8 cellular contexts compared by ENCODE assay signal in genomic region chr16:13920510-13920818, GRCh38. TPM values are rescaled to one million over a fixed set of nuclear protein-coding genes. Genes with fewer than 3 reads are reported as not detected.
DNase-seq lines count a peak whose midpoint lies in the region; ATAC-seq, FAIRE-seq and TF ChIP-seq lines count a peak whose summit lies in the region.

No MANE protein-coding gene starts in this region.

- FAIRE-seq in endothelial cell of umbilical vein (lab: Jason Lieb, UNC): no peak

- no peaks in the 10 kb centered on the region for H4K20me1 ChIP-seq in endothelial cell of umbilical vein (replicated peaks; ENCODE audit: control insufficient read depth, extremely low read depth, insufficient read depth, low read length)

- H3K79me2 ChIP-seq in endothelial cell of umbilical vein (ENCODE audit: control insufficient read depth, insufficient read depth, low read length): peaks cover 11% of the 10 kb centered on the region

- BruUV-seq in Calu3 (replicated peaks; lab: Mats Ljungman, UMichigan) (no TSS peak), endothelial cell of umbilical vein (replicated peaks; lab: Mats Ljungman, UMichigan) (no TSS peak)

- H3K4me3 ChIP-seq in NT2/D1 (ENCODE audit: insufficient read length, low read depth) (peak overlapping the region; percentile 99), endothelial cell of umbilical vein (replicated peaks in 1 of 3; ENCODE audit: insufficient read depth in 1 of 3, low read depth in 1 of 3, low read length in 3 of 3) (peak overlapping the region; percentile 66 to 83 (median 67))

- peak overlapping the region; percentile 83 for H3K4me2 ChIP-seq in endothelial cell of umbilical vein (ENCODE audit: insufficient read depth, low read length)

- CTCF ChIA-PET in Calu3 (lab: Charles Lee): interaction anchor here (0.8 to 1.3 kb wide), 12 partner anchors 11 to 1722 kb away, joined by 3 to 15 read pairs (median 4); partner anchors contain the start of gene MARF1
- CTCF ChIA-PET in endothelial cell of umbilical vein (lab: Charles Lee): interaction anchor here (0.6 to 2.8 kb wide), 25 partner anchors 12 to 1692 kb away, joined by 3 to 25 read pairs (median 4); partner anchors contain the start of gene PARN

- H3K36me3 Mint-ChIP-seq in Calu3 (ENCODE audit: insufficient read depth, unreplicated experiment) (peaks cover 20% of the 10 kb centered on the region), osteocyte (ENCODE audit: unreplicated experiment) (peaks cover 5% of the 10 kb centered on the region)

- H3K27me3 ChIP-seq in NT2/D1 (ENCODE audit: insufficient read depth, insufficient read length): no peaks in the 10 kb centered on the region
- peaks cover 3% of the 10 kb centered on the region in 2 experiments for H3K27me3 ChIP-seq in endothelial cell of umbilical vein (ENCODE audit: control insufficient read depth in 2 of 2, insufficient read depth in 2 of 2, low read length in 2 of 2)

- peak overlapping the region; percentile 37 for H3K27ac ChIP-seq in endothelial cell of umbilical vein (ENCODE audit: insufficient read depth, low read depth, low read length)

- peak overlapping the region; percentile 92 for H3K27ac Mint-ChIP-seq in Calu3 (ENCODE audit: unreplicated experiment)
- peak overlapping the region; percentile 89 for H3K27ac Mint-ChIP-seq in osteocyte (ENCODE audit: unreplicated experiment)

- ATAC-seq in GM21528 (IDR thresholded peaks at IDR 0.05; ENCODE audit: low FRiP score, unreplicated experiment): no peak

- TF ChIP-seq CTCF in Calu3 (IDR thresholded peaks at IDR 0.05; ENCODE audit: unreplicated experiment) (no peak), endothelial cell of umbilical vein (IDR thresholded peaks at IDR 0.05; ENCODE audit: extremely low read depth in 1 of 2, insufficient read depth in 1 of 2, low read depth in 1 of 2, low read length in 2 of 2) (no peak), osteocyte (IDR thresholded peaks at IDR 0.05) (no peak)

- intact Hi-C loops in Calu3 (cut with micrococcal nuclease; ENCODE audit: unreplicated experiment): loop anchor here (5.0 to 10.0 kb wide), 4 partner anchors 182 to 604 kb away; no protein-coding TSS in a partner anchor
- intact Hi-C loops in endothelial cell of umbilical vein (cut with micrococcal nuclease): loop anchor here (1.0 to 5.0 kb wide), 5 partner anchors 137 to 1787 kb away; partner anchors contain the start of gene MRTFB

- H3K9ac ChIP-seq in NT2/D1 (ENCODE audit: insufficient read length, low read depth) (peak overlapping the region; percentile 99), endothelial cell of umbilical vein (replicated peaks; ENCODE audit: extremely low read depth, insufficient read depth, low read length) (peak overlapping the region; percentile 86)

- TF ChIP-seq POLR2A in endothelial cell of umbilical vein (IDR thresholded peaks at IDR 0.05; ENCODE audit: low read depth, low read length): no peak

- peaks cover 25% of the 10 kb centered on the region for H3K4me1 Mint-ChIP-seq in Calu3 (ENCODE audit: low read depth, unreplicated experiment)
- H3K4me1 Mint-ChIP-seq in osteocyte (ENCODE audit: unreplicated experiment): peaks cover 26% of the 10 kb centered on the region

- H3K9me3 Mint-ChIP-seq in Calu3 (ENCODE audit: low read depth, unreplicated experiment): no peaks in the 10 kb centered on the region
- no peaks in the 10 kb centered on the region for H3K9me3 Mint-ChIP-seq in osteocyte (ENCODE audit: unreplicated experiment)

- H3K4me1 ChIP-seq in NT2/D1 (ENCODE audit: insufficient read depth, insufficient read length) (no peaks in the 10 kb centered on the region), endothelial cell of umbilical vein (ENCODE audit: control insufficient read depth, extremely low read depth, insufficient read depth, low read length) (peaks cover 10% of the 10 kb centered on the region)

- POLR2A ChIA-PET in endothelial cell of umbilical vein (lab: Charles Lee): no interaction called here

- H3K27me3 Mint-ChIP-seq in Calu3 (ENCODE audit: unreplicated experiment): peaks cover 13% of the 10 kb centered on the region
- peaks cover 11% of the 10 kb centered on the region for H3K27me3 Mint-ChIP-seq in osteocyte (ENCODE audit: unreplicated experiment)

- H3K4me3 Mint-ChIP-seq in Calu3 (ENCODE audit: low read depth, unreplicated experiment) (peak overlapping the region; percentile 100), osteocyte (ENCODE audit: unreplicated experiment) (peak overlapping the region; percentile 99)

- no peak for DNase-seq in Calu3
- DNase-seq in NT2/D1 (ENCODE audit: low read depth, low spot score): no peak
- no peak for DNase-seq in endothelial cell of umbilical vein (ENCODE audit: low read depth, low spot score)
- no peak for DNase-seq in osteocyte (ENCODE audit: extremely low spot score, unreplicated experiment)
- DNase-seq in hepatic stellate cell (ENCODE audit: low spot score): no peak
- DNase-seq in activated gamma-delta T cell treated with Interleukin-2 at 50 U/mL for 16 hours: no peak
- DNase-seq in EL: no peak

- dilution Hi-C loops in endothelial cell of umbilical vein (cut with MboI; ENCODE audit: extremely low pct_ligation_motif_present, low sequenced_read_pairs): no loop called here

- H3K9me3 ChIP-seq in NT2/D1 (ENCODE audit: insufficient read depth, low read length) (no peaks in the 10 kb centered on the region), endothelial cell of umbilical vein (replicated peaks; ENCODE audit: control insufficient read depth, insufficient read depth, low read length) (no peaks in the 10 kb centered on the region)

- H3K36me3 ChIP-seq in NT2/D1 (ENCODE audit: insufficient read depth, insufficient read length, low read length): peaks cover 32% of the 10 kb centered on the region
- peaks cover 0 to 2% of the 10 kb centered on the region in 2 experiments for H3K36me3 ChIP-seq in endothelial cell of umbilical vein (ENCODE audit: control insufficient read depth in 2 of 2, extremely low read depth in 1 of 2, insufficient read depth in 2 of 2, low read length in 2 of 2)

- peak overlapping the region; percentile 91 for H2AFZ ChIP-seq in endothelial cell of umbilical vein (ENCODE audit: low read depth, low read length)

- H3K9me1 ChIP-seq in endothelial cell of umbilical vein (replicated peaks; ENCODE audit: control insufficient read depth, extremely low read depth, insufficient read depth, low read length): no peaks in the 10 kb centered on the region

TF ChIP-seq in endothelial cell of umbilical vein, 7 proteins besides CTCF, POLR2A, EP300 and RAD21:
- no peak for TF ChIP-seq MAX (IDR thresholded peaks at IDR 0.05; ENCODE audit: insufficient read depth, insufficient read length)
- TF ChIP-seq FOS (IDR thresholded peaks at IDR 0.05; ENCODE audit: borderline replicate concordance, insufficient read depth, low read length): no peak
- no peak for TF ChIP-seq POLR2AphosphoS5 (IDR thresholded peaks at IDR 0.05; ENCODE audit: insufficient read depth, low read depth, low read length)
- no peak for TF ChIP-seq MYC (IDR thresholded peaks at IDR 0.05; ENCODE audit: low read depth, low read length)
- no peak for TF ChIP-seq JUN (IDR thresholded peaks at IDR 0.05; ENCODE audit: borderline replicate concordance, insufficient read depth, insufficient read length, low read depth)
- TF ChIP-seq EZH2 (IDR thresholded peaks at IDR 0.05; ENCODE audit: borderline replicate concordance, low read depth, low read length, severe bottlenecking): no peak
- no peak for TF ChIP-seq GATA2 (IDR thresholded peaks at IDR 0.05; ENCODE audit: insufficient read depth, insufficient read length, low read depth, low read length)

RNA-seq across cellular contexts. Expression of gene ERCC4, which starts 0.5 kb away (rescaled TPM):
- 19.7 and 21.1 TPM in 2 replicates for total RNA-seq in Calu3 (2022)
- 15.1 and 17.1 TPM in 2 replicates for total RNA-seq in endothelial cell of umbilical vein
- 3.0 and 4.9 TPM in 2 replicates for polyA plus RNA-seq in endothelial cell of umbilical vein
- 2.0 and 2.4 TPM in 2 replicates for polyA plus RNA-seq in endothelial cell of umbilical vein (2011; cell fraction: cytosol; rRNA removed)
- polyA plus RNA-seq in endothelial cell of umbilical vein (2011; cell fraction: nucleus; rRNA removed): 3.4 and 5.5 TPM in 2 replicates
- polyA plus RNA-seq in endothelial cell of umbilical vein (2012): 9.6 and 12.5 TPM in 2 replicates
- polyA minus RNA-seq in endothelial cell of umbilical vein: 16.2 and 25.2 TPM in 2 replicates
- 27.7 TPM for polyA minus RNA-seq in endothelial cell of umbilical vein (2011; cell fraction: cytosol; rRNA and poly(A)+ RNA removed)
- polyA minus RNA-seq in endothelial cell of umbilical vein (2011; cell fraction: nucleus; rRNA and poly(A)+ RNA removed): 8.7 and 13.6 TPM in 2 replicates
- 16.0 and 19.7 TPM in 2 replicates for total RNA-seq in osteocyte
